In the genomic region with DNA sequence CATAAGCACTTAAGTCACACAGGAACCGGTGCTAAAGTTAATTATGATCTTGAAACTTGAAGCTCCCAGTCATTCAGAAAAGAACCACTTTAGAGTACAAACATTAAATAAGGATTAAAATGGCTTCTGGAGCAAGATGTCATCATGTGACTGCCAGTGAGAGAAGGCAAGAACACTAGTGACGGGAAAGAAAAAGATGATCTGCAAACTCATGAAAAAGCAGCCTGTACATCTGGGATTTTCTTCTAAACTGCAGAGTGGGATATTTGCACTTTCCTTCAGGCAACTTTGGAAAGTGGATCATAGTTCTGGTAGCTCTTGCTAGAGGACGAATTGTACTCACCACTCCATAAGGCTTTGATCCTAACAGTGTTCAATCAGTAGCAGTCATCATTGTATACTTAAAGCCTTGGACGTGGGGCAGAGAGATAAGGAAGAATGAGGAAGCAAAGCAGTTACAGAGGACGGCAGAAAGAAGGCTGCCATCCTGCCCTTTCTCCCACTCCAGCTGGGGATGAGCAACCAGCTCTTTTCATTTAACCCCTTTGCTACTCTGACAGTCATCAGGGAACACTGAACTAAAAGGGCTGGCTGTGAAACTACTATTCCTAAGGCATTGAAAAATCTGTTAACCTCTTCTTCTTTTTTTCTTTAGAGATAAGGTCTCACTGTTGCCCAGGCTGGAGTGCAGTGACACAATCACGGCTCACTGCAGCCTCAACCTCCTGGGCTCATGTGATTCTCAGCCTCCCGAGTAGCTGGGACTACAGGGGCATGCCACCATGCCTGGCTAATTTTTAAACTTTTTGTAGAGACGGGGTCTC, we compare ENCODE assay signal across 9 cellular contexts. TPM values are rescaled to one million over a fixed set of nuclear protein-coding genes. Genes with fewer than 3 reads are reported as not detected.
DNase-seq lines count a peak whose midpoint lies in the region; TF ChIP-seq lines count a peak whose summit lies in the region.
"Had no signal": no experiment of that assay in that cellular context is flagged by ENCODE, and none has a peak within 500 bp of the region (broad histone marks: within the 10 kb centered on the region; RNA-seq: fewer than 3 reads in every experiment).

No MANE protein-coding gene starts in this region.

- DNase-seq in GF-D8 (lab: John Stamatoyannopoulos, UW) (peak; percentile 52), OCI-M2 (lab: John Stamatoyannopoulos, UW; ENCODE audit: unreplicated experiment) (peak; percentile 29), foreskin fibroblast (peak; percentile 10 to 54), ecto neural progenitor cell (ENCODE audit: low spot score) (no peak), NCI-H128 (lab: John Stamatoyannopoulos, UW; ENCODE audit: unreplicated experiment) (no peak), 8988T (no peak), iPS-NIHi11 (ENCODE audit: low spot score) (no peak)
- DNase-seq: activated CD4-positive, alpha-beta T cell treated with anti-CD3 and anti-CD28 coated beads, Interleukin-2, amount 10 ng/mL, durations not matched to agents 24 days and 14 days had no signal

- peaks cover 0 to 8% (median 2%) of the 10 kb centered on the region in 3 donors for H3K4me1 ChIP-seq in skeletal muscle tissue (ENCODE audit: control insufficient read depth in 3 of 3, insufficient read depth in 3 of 3, low read length in 3 of 3)

- no peak for TF ChIP-seq CTCF in foreskin fibroblast (IDR thresholded peaks at IDR 0.05; ENCODE audit: low read depth, low read length)

- H3K36me3 ChIP-seq in skeletal muscle tissue (ENCODE audit: control insufficient read depth in 3 of 3, insufficient read depth in 3 of 3, low read length in 3 of 3): peaks cover 0 to 17% (median 9%) of the 10 kb centered on the region in 3 donors

- peaks cover 0 to 2% (median 0%) of the 10 kb centered on the region in 3 donors for H3K9me3 ChIP-seq in skeletal muscle tissue (ENCODE audit: control insufficient read depth in 3 of 3, low read length in 3 of 3)

- no peaks in the 10 kb centered on the region for H3K27me3 ChIP-seq in skeletal muscle tissue (ENCODE audit: control insufficient read depth in 3 of 3, insufficient read depth in 3 of 3, low read length in 3 of 3)

- peak overlapping the region in 1 of 2 donors; percentile 21 for H3K4me3 ChIP-seq in foreskin fibroblast (ENCODE audit: low read depth in 1 of 2, low read length in 2 of 2)
- no peak overlapping the region for H3K4me3 ChIP-seq in skeletal muscle tissue (ENCODE audit: low read length in 3 of 3)

- H3K9ac ChIP-seq in skeletal muscle tissue (ENCODE audit: low read depth in 1 of 3, low read length in 3 of 3): no peak overlapping the region

- H3K27ac ChIP-seq in skeletal muscle tissue (ENCODE audit: low read depth, low read length): peak overlapping the region; percentile 16

RNA-seq across cellular contexts. Expression of gene ABHD3, which starts 18.1 kb away (rescaled TPM):
- 11.5 TPM for total RNA-seq in skeletal muscle tissue

RNA-seq across cellular contexts. Expression of gene MIB1, which starts 54.1 kb away (rescaled TPM):
- total RNA-seq in skeletal muscle tissue: 65.8 TPM

Comparison
In these comparisons a context has a peak if more than half of its experiments do, and no peak if none do; other contexts are left out.
1. DNase-seq: peak in GF-D8 (single experiment), OCI-M2 (single experiment) and foreskin fibroblast (2 of 2); none in ecto neural progenitor cell (single experiment), NCI-H128 (single experiment), 8988T (single experiment) and iPS-NIHi11 (single experiment).